11 cellular contexts compared by ENCODE assay signal in genomic region chr14:71739273-71739990, GRCh38.
DNase-seq lines count a peak whose midpoint lies in the region; ATAC-seq, FAIRE-seq and TF ChIP-seq lines count a peak whose summit lies in the region.
"Had no signal": no experiment of that assay in that cellular context is flagged by ENCODE, and none has a peak within 500 bp of the region (broad histone marks: within the 10 kb centered on the region; RNA-seq: fewer than 3 reads in every experiment).

No MANE protein-coding gene starts in this region.

- no peak overlapping the region for H3K4me3 Mint-ChIP-seq in CD8-positive, alpha-beta T cell
- H3K4me3 Mint-ChIP-seq: activated naive CD8-positive, alpha-beta T cell treated with anti-CD3 and anti-CD28 coated beads, Interleukin-2, amount 50 U/mL, for 24 hours; IgD-negative memory B cell had no signal

- H3K4me3 ChIP-seq in CD8-positive, alpha-beta T cell (ENCODE audit: low read depth, low read length), result no peak overlapping the region
- no peak overlapping the region for H3K4me3 ChIP-seq in astrocyte of the spinal cord (ENCODE audit: low read depth, low read length)

- no peaks in the 10 kb centered on the region for H3K4me1 Mint-ChIP-seq in CD8-positive, alpha-beta T cell (ENCODE audit: low read depth)
- H3K4me1 Mint-ChIP-seq: activated naive CD8-positive, alpha-beta T cell treated with anti-CD3 and anti-CD28 coated beads, Interleukin-2, amount 50 U/mL, for 24 hours; IgD-negative memory B cell had no signal

- no peaks in the 10 kb centered on the region for H3K27me3 ChIP-seq in CD8-positive, alpha-beta T cell (ENCODE audit: insufficient read depth, low read length)

- H3K27ac Mint-ChIP-seq in CD8-positive, alpha-beta T cell, result peak overlapping the region; percentile 42
- H3K27ac Mint-ChIP-seq: activated naive CD8-positive, alpha-beta T cell treated with anti-CD3 and anti-CD28 coated beads, Interleukin-2, amount 50 U/mL, for 24 hours had no signal

- intact Hi-C loops in CD8-positive, alpha-beta T cell (cut with DNase I, micrococcal nuclease), result no loop called here

- peaks cover 16% of the 10 kb centered on the region for H3K36me3 ChIP-seq in CD8-positive, alpha-beta T cell (ENCODE audit: insufficient read depth, low read length)

- peak in 1 of 7 experiments; percentile 17 for DNase-seq in CD8-positive, alpha-beta T cell
- DNase-seq in HTR-8/SVneo (ENCODE audit: insufficient read length, low spot score), result no peak
- no peak for DNase-seq in astrocyte of the spinal cord (ENCODE audit: low read depth, low spot score)
- DNase-seq in kidney tubule cell (ENCODE audit: low spot score), result peak; percentile 92
- no peak for DNase-seq in NK-92 treated with Interleukin-12 subunit alpha and Interleukin-12 subunit beta, amount 100 ng/mL, for 24 hours (lab: John Stamatoyannopoulos, UW)
- DNase-seq: activated CD4-positive, alpha-beta T cell treated with anti-CD3 and anti-CD28 coated beads for 1 hour; activated naive CD8-positive, alpha-beta T cell treated with anti-CD3 and anti-CD28 coated beads, Interleukin-2, amount 50 U/mL, for 24 hours had no signal

- in situ Hi-C loops in astrocyte of the spinal cord (cut with HindIII; ENCODE audit: low sequenced_read_pairs), result no loop called here

- no peaks in the 10 kb centered on the region for H3K9me3 Mint-ChIP-seq in CD8-positive, alpha-beta T cell
- H3K9me3 Mint-ChIP-seq: activated naive CD8-positive, alpha-beta T cell treated with anti-CD3 and anti-CD28 coated beads, Interleukin-2, amount 50 U/mL, for 24 hours; IgD-negative memory B cell had no signal

- peak; percentile 82 for FAIRE-seq in HTR-8/SVneo (lab: Jason Lieb, UNC)

- POLR2A ChIA-PET in CD8-positive, alpha-beta T cell (lab: Charles Lee), result interaction anchor here (1.0 kb wide), 1 partner anchor 418 kb away, joined by 3 read pairs; no protein-coding TSS in a partner anchor

- no peak for ATAC-seq in CD8-positive, alpha-beta T cell
- ATAC-seq in HG03469 (IDR thresholded peaks at IDR 0.05; ENCODE audit: unreplicated experiment), result no peak
- ATAC-seq in HG03354 (IDR thresholded peaks at IDR 0.05; ENCODE audit: poor library complexity, severe bottlenecking, unreplicated experiment), result no peak
- no peak for ATAC-seq in GM19467 (IDR thresholded peaks at IDR 0.05; ENCODE audit: unreplicated experiment)
- ATAC-seq: activated naive CD8-positive, alpha-beta T cell treated with anti-CD3 and anti-CD28 coated beads, Interleukin-2, amount 50 U/mL, for 24 hours had no signal

- H3K36me3 Mint-ChIP-seq in CD8-positive, alpha-beta T cell, result peaks cover 44% of the 10 kb centered on the region

- H3K4me1 ChIP-seq in CD8-positive, alpha-beta T cell (ENCODE audit: insufficient read depth, low read length), result no peaks in the 10 kb centered on the region

- H3K27ac ChIP-seq in CD8-positive, alpha-beta T cell (ENCODE audit: low read depth, low read length), result no peak overlapping the region

- no peak for TF ChIP-seq CTCF in CD8-positive, alpha-beta T cell (IDR thresholded peaks at IDR 0.05)
- peak; percentile 14 for TF ChIP-seq CTCF in astrocyte of the spinal cord (IDR thresholded peaks at IDR 0.05; ENCODE audit: low read depth, low read length)

- H3K27me3 Mint-ChIP-seq in CD8-positive, alpha-beta T cell (ENCODE audit: low read depth), result no peaks in the 10 kb centered on the region
- H3K27me3 Mint-ChIP-seq: IgD-negative memory B cell had no signal

- no peaks in the 10 kb centered on the region for H3K9me3 ChIP-seq in CD8-positive, alpha-beta T cell (ENCODE audit: low read length)

- CTCF ChIA-PET in CD8-positive, alpha-beta T cell (lab: Charles Lee), result interaction anchor here (0.6 to 5.9 kb wide), 6 partner anchors 8 to 601 kb away, joined by 3 to 51 read pairs (median 4); no protein-coding TSS in a partner anchor
